ENCODE assay signal across 19 cellular contexts in genomic region chr18:37364237-37364636, GRCh38.
DNase-seq lines count a peak whose midpoint lies in the region; ATAC-seq and TF ChIP-seq lines count a peak whose summit lies in the region.
"Had no signal": no experiment of that assay in that cellular context is flagged by ENCODE, and none has a peak within 500 bp of the region (broad histone marks: within the 10 kb centered on the region; RNA-seq: fewer than 3 reads in every experiment).

No MANE protein-coding gene starts in this region.

- no peaks in the 10 kb centered on the region for H3K36me3 ChIP-seq in lower lobe of right lung

- H3K9me3 Mint-ChIP-seq in stimulated activated naive CD8-positive, alpha-beta T cell treated with anti-CD3 and anti-CD28 coated beads, Interleukin-15, amount 100 ng/mL, for 72 hours = no peaks in the 10 kb centered on the region
- H3K9me3 Mint-ChIP-seq: activated naive CD8-positive, alpha-beta T cell treated with anti-CD3 and anti-CD28 coated beads, Interleukin-2, amount 50 U/mL, for 24 hours; natural killer cell had no signal

- no peaks in the 10 kb centered on the region for H3K9me3 ChIP-seq in lower lobe of right lung

- intact Hi-C loops in Right ventricle myocardium inferior (cut with DNase I) = no loop called here
- intact Hi-C loops in cardiac septum (cut with DNase I) = no loop called here
- intact Hi-C loops in lower lobe of right lung (cut with DNase I) = no loop called here

- H3K4me1 Mint-ChIP-seq in stimulated activated naive CD8-positive, alpha-beta T cell treated with anti-CD3 and anti-CD28 coated beads, Interleukin-15, amount 100 ng/mL, for 72 hours = no peaks in the 10 kb centered on the region
- H3K4me1 Mint-ChIP-seq: activated naive CD8-positive, alpha-beta T cell treated with anti-CD3 and anti-CD28 coated beads, Interleukin-2, amount 50 U/mL, for 24 hours; natural killer cell; T-helper 17 cell had no signal

- ATAC-seq in Right ventricle myocardium inferior (peak; percentile 82), lower lobe of right lung (peak; percentile 69 to 92), HG03196 (IDR thresholded peaks at IDR 0.05; ENCODE audit: unreplicated experiment) (no peak)
- ATAC-seq in stimulated activated naive CD8-positive, alpha-beta T cell treated with anti-CD3 and anti-CD28 coated beads, Interleukin-15, amount 100 ng/mL, for 72 hours = no peak
- ATAC-seq: activated naive CD8-positive, alpha-beta T cell treated with anti-CD3 and anti-CD28 coated beads, Interleukin-2, amount 50 U/mL, for 24 hours; natural killer cell; T-helper 17 cell had no signal

- H3K27ac ChIP-seq in lower lobe of right lung = no peak overlapping the region

- H3K27me3 ChIP-seq in lower lobe of right lung (ENCODE audit: low read depth) = peaks cover 4% of the 10 kb centered on the region

- H3K4me3 Mint-ChIP-seq in stimulated activated naive CD8-positive, alpha-beta T cell treated with anti-CD3 and anti-CD28 coated beads, Interleukin-15, amount 100 ng/mL, for 72 hours = no peak overlapping the region
- H3K4me3 Mint-ChIP-seq: activated naive CD8-positive, alpha-beta T cell treated with anti-CD3 and anti-CD28 coated beads, Interleukin-2, amount 50 U/mL, for 24 hours; natural killer cell; T-helper 17 cell had no signal

- H3K4me1 ChIP-seq in lower lobe of right lung = peaks cover 9% of the 10 kb centered on the region

- no peak for DNase-seq in Right ventricle myocardium inferior (ENCODE audit: missing footprints)
- DNase-seq in cardiac septum (ENCODE audit: low spot score) = no peak
- peak; percentile 85 for DNase-seq in cerebellar cortex (ENCODE audit: low spot score)
- peak; percentile 88 for DNase-seq in lower lobe of right lung
- DNase-seq in stimulated activated naive CD8-positive, alpha-beta T cell treated with anti-CD3 and anti-CD28 coated beads, Interleukin-15, amount 100 ng/mL, for 72 hours = no peak
- DNase-seq in HUDEP-2 (lab: John Stamatoyannopoulos, UW; ENCODE audit: unreplicated experiment in 76 of 76) = no peak
- DNase-seq in NCI-H748 (lab: John Stamatoyannopoulos, UW; ENCODE audit: unreplicated experiment) = no peak
- DNase-seq: activated CD4-positive, CD25-positive, alpha-beta regulatory T cell; activated naive CD8-positive, alpha-beta T cell treated with anti-CD3 and anti-CD28 coated beads, Interleukin-2, amount 50 U/mL, for 24 hours; central memory CD4-positive, alpha-beta T cell; effector memory CD4-positive, alpha-beta T cell; HCEC 1CT; natural killer cell; NCI-H1048; NCI-H2227 treated with DMSO at 0.1 percent for 48 hours; SIG-M5; stimulated activated CD4-positive, alpha-beta T cell treated with anti-CD3 and anti-CD28 coated beads, Interleukin-15, amount 100 ng/mL, for 24 hours; T-helper 17 cell had no signal

- no peak overlapping the region for H3K27ac Mint-ChIP-seq in stimulated activated naive CD8-positive, alpha-beta T cell treated with anti-CD3 and anti-CD28 coated beads, Interleukin-15, amount 100 ng/mL, for 72 hours
- H3K27ac Mint-ChIP-seq: activated naive CD8-positive, alpha-beta T cell treated with anti-CD3 and anti-CD28 coated beads, Interleukin-2, amount 50 U/mL, for 24 hours; natural killer cell; T-helper 17 cell had no signal

- H3K4me3 ChIP-seq in lower lobe of right lung = no peak overlapping the region

- TF ChIP-seq CTCF in lower lobe of right lung (IDR thresholded peaks at IDR 0.05) = no peak

- peaks cover 68% of the 10 kb centered on the region for H3K27me3 Mint-ChIP-seq in stimulated activated naive CD8-positive, alpha-beta T cell treated with anti-CD3 and anti-CD28 coated beads, Interleukin-15, amount 100 ng/mL, for 72 hours

Comparison
In these comparisons a context has a peak if more than half of its experiments do, and no peak if none do; other contexts are left out.
1. ATAC-seq: peak in Right ventricle myocardium inferior (single experiment) and lower lobe of right lung (2 of 2); none in stimulated activated naive CD8-positive, alpha-beta T cell treated with anti-CD3 and anti-CD28 coated beads, Interleukin-15, amount 100 ng/mL, for 72 hours (single experiment) and HG03196 (single experiment).
2. DNase-seq: peak in cerebellar cortex (single experiment) and lower lobe of right lung (single experiment); none in Right ventricle myocardium inferior (single experiment), cardiac septum (single experiment), stimulated activated naive CD8-positive, alpha-beta T cell treated with anti-CD3 and anti-CD28 coated beads, Interleukin-15, amount 100 ng/mL, for 72 hours (0 of 2), HUDEP-2 (0 of 76) and NCI-H748 (single experiment).